23 cellular contexts compared by ENCODE assay signal in genomic region chr15:95868450-95868849, GRCh38.
A peak's percentile ranks its signal among the peaks of the same experiment; 100 is the strongest.
DNase-seq lines count a peak whose midpoint lies in the region; ATAC-seq, FAIRE-seq and TF ChIP-seq lines count a peak whose summit lies in the region.
"Had no signal": no experiment of that assay in that cellular context is flagged by ENCODE, and none has a peak within 500 bp of the region (broad histone marks: within the 10 kb centered on the region; RNA-seq: fewer than 3 reads in every experiment).

No MANE protein-coding gene starts in this region.

- no peak for TF ChIP-seq CTCF in HEK293 (tag by site-specific recombination; IDR thresholded peaks at IDR 0.05)
- no peak for TF ChIP-seq CTCF in kidney (IDR thresholded peaks at IDR 0.05; ENCODE audit: borderline replicate concordance, extremely low read depth, insufficient read depth)

- ATAC-seq in stimulated activated effector memory CD8-positive, alpha-beta T cell treated with anti-CD3 and anti-CD28 coated beads, Interleukin-12 subunit alpha, Interleukin-12 subunit beta, amount 100 ng/mL, for 72 hours = peak; percentile 45
- ATAC-seq in GM21737 (IDR thresholded peaks at IDR 0.05; ENCODE audit: unreplicated experiment) = no peak
- ATAC-seq in GM21447 (IDR thresholded peaks at IDR 0.05; ENCODE audit: unreplicated experiment) = no peak

- CTCF ChIA-PET in activated naive CD4-positive, alpha-beta T cell treated with anti-CD3 and anti-CD28 coated beads, Interleukin-2, amount 10 ng/mL, durations not matched to agents 7 days and 5 days (lab: Charles Lee) = no interaction called here
- CTCF ChIA-PET in activated naive CD4-positive, alpha-beta T cell treated with anti-CD3 and anti-CD28 coated beads for 36 hours (lab: Charles Lee) = interaction anchor here (0.8 kb wide), 1 partner anchor 143 kb away, joined by 3 read pairs; no protein-coding TSS in a partner anchor
- CTCF ChIA-PET in HEK293 (lab: Yijun Ruan, JAX) = interaction anchor here (0.6 to 0.7 kb wide), 2 partner anchors 10 to 13 kb away, joined by 3 to 4 read pairs; no protein-coding TSS in a partner anchor

- no peaks in the 10 kb centered on the region for H3K36me3 ChIP-seq in HEK293 (ENCODE audit: control insufficient read depth in 2 of 2, insufficient read depth in 1 of 2, low read length in 2 of 2)
- H3K36me3 ChIP-seq in kidney (ENCODE audit: control insufficient read depth in 1 of 2, insufficient read depth in 2 of 2, low read length in 2 of 2) = no peaks in the 10 kb centered on the region

- H3K9ac ChIP-seq in kidney (ENCODE audit: low read length in 2 of 2) = peak overlapping the region in 1 of 2 donors; percentile 41

- peaks cover 25% of the 10 kb centered on the region for H3K27me3 Mint-ChIP-seq in activated naive CD4-positive, alpha-beta T cell treated with anti-CD3 and anti-CD28 coated beads, Interleukin-2, amount 10 ng/mL, durations not matched to agents 7 days and 5 days
- no peaks in the 10 kb centered on the region for H3K27me3 Mint-ChIP-seq in activated naive CD4-positive, alpha-beta T cell treated with anti-CD3 and anti-CD28 coated beads for 36 hours (ENCODE audit: low read depth)
- H3K27me3 Mint-ChIP-seq: IgD-negative memory B cell had no signal

- POLR2A ChIA-PET in HEK293 (lab: Yijun Ruan, JAX) = interaction anchor here (0.8 to 1.4 kb wide), 4 partner anchors 43 to 471 kb away, joined by 3 to 6 read pairs (median 3); no protein-coding TSS in a partner anchor

- peak overlapping the region; percentile 57 for H3K27ac Mint-ChIP-seq in activated naive CD4-positive, alpha-beta T cell treated with anti-CD3 and anti-CD28 coated beads, Interleukin-2, amount 10 ng/mL, durations not matched to agents 7 days and 5 days
- H3K27ac Mint-ChIP-seq in activated naive CD4-positive, alpha-beta T cell treated with anti-CD3 and anti-CD28 coated beads for 36 hours = no peak overlapping the region
- H3K27ac Mint-ChIP-seq in stimulated activated effector memory CD8-positive, alpha-beta T cell treated with anti-CD3 and anti-CD28 coated beads, Interleukin-12 subunit alpha, Interleukin-12 subunit beta, amount 100 ng/mL, for 72 hours = no peak overlapping the region
- H3K27ac Mint-ChIP-seq: CD14-positive monocyte, IgD-negative memory B cell had no signal

- H3K27ac ChIP-seq in HEK293 (ENCODE audit: extremely low read depth, low read depth, low read length) (peak overlapping the region; percentile 69), kidney (ENCODE audit: low read depth in 2 of 2, low read length in 2 of 2) (peak overlapping the region in 1 of 2 donors; percentile 39)

- no peak overlapping the region for H3K4me3 Mint-ChIP-seq in activated naive CD4-positive, alpha-beta T cell treated with anti-CD3 and anti-CD28 coated beads, Interleukin-2, amount 10 ng/mL, durations not matched to agents 7 days and 5 days
- no peak overlapping the region for H3K4me3 Mint-ChIP-seq in activated naive CD4-positive, alpha-beta T cell treated with anti-CD3 and anti-CD28 coated beads for 36 hours
- H3K4me3 Mint-ChIP-seq in stimulated activated effector memory CD8-positive, alpha-beta T cell treated with anti-CD3 and anti-CD28 coated beads, Interleukin-12 subunit alpha, Interleukin-12 subunit beta, amount 100 ng/mL, for 72 hours = no peak overlapping the region
- H3K4me3 Mint-ChIP-seq: CD14-positive monocyte, IgD-negative memory B cell had no signal

- peaks cover 69% of the 10 kb centered on the region for H3K4me1 Mint-ChIP-seq in activated naive CD4-positive, alpha-beta T cell treated with anti-CD3 and anti-CD28 coated beads, Interleukin-2, amount 10 ng/mL, durations not matched to agents 7 days and 5 days
- H3K4me1 Mint-ChIP-seq in activated naive CD4-positive, alpha-beta T cell treated with anti-CD3 and anti-CD28 coated beads for 36 hours (ENCODE audit: low read depth) = peaks cover 10% of the 10 kb centered on the region
- peaks cover 24% of the 10 kb centered on the region for H3K4me1 Mint-ChIP-seq in stimulated activated effector memory CD8-positive, alpha-beta T cell treated with anti-CD3 and anti-CD28 coated beads, Interleukin-12 subunit alpha, Interleukin-12 subunit beta, amount 100 ng/mL, for 72 hours
- H3K4me1 Mint-ChIP-seq: CD14-positive monocyte, IgD-negative memory B cell had no signal

- DNase-seq in activated naive CD4-positive, alpha-beta T cell treated with anti-CD3 and anti-CD28 coated beads, Interleukin-2, amount 10 ng/mL, durations not matched to agents 7 days and 5 days = no peak
- no peak for DNase-seq in activated naive CD4-positive, alpha-beta T cell treated with anti-CD3 and anti-CD28 coated beads for 36 hours
- DNase-seq in kidney (no peak), dedifferentiated amniotic fluid mesenchymal stem cell (ENCODE audit: extremely low spot score) (no peak)
- DNase-seq in stimulated activated effector memory CD8-positive, alpha-beta T cell treated with anti-CD3 and anti-CD28 coated beads, Interleukin-12 subunit alpha, Interleukin-12 subunit beta, amount 100 ng/mL, for 72 hours (ENCODE audit: low spot score in 2 of 2) = no peak
- DNase-seq: ACHN, AML-193, Caco-2, DMS53, H7, MV-4-11, NCI-H1436, NCI-H2029, NCI-H2171 treated with DMSO at 0.1 percent for 48 hours, NCI-H446 treated with DMSO at 0.1 percent for 48 hours, NCI-H748 treated with DMSO at 0.1 percent for 48 hours, RPMI8226, SIG-M5 had no signal

- H3K9me3 ChIP-seq in HEK293 (ENCODE audit: control insufficient read depth, insufficient read depth, low read depth, low read length) = no peaks in the 10 kb centered on the region
- no peaks in the 10 kb centered on the region for H3K9me3 ChIP-seq in kidney (ENCODE audit: control insufficient read depth in 1 of 2, low read length in 2 of 2)
- H3K9me3 ChIP-seq: Caco-2 had no signal

- H3K4me3 ChIP-seq in HEK293 (ENCODE audit: low read depth, low read length) (no peak overlapping the region), kidney (ENCODE audit: low read length in 2 of 2) (peak overlapping the region; percentile 34 to 51)

- H3K4me1 ChIP-seq in HEK293 (ENCODE audit: control insufficient read depth, insufficient read depth, low read length) = peaks cover 13% of the 10 kb centered on the region
- no peaks in the 10 kb centered on the region for H3K4me1 ChIP-seq in kidney (ENCODE audit: control insufficient read depth in 1 of 2, insufficient read depth in 1 of 2, low read depth in 1 of 2, low read length in 2 of 2)
- H3K4me1 ChIP-seq: Caco-2 had no signal

- H3K9me3 Mint-ChIP-seq in activated naive CD4-positive, alpha-beta T cell treated with anti-CD3 and anti-CD28 coated beads, Interleukin-2, amount 10 ng/mL, durations not matched to agents 7 days and 5 days = no peaks in the 10 kb centered on the region
- H3K9me3 Mint-ChIP-seq in activated naive CD4-positive, alpha-beta T cell treated with anti-CD3 and anti-CD28 coated beads for 36 hours = no peaks in the 10 kb centered on the region
- H3K9me3 Mint-ChIP-seq in stimulated activated effector memory CD8-positive, alpha-beta T cell treated with anti-CD3 and anti-CD28 coated beads, Interleukin-12 subunit alpha, Interleukin-12 subunit beta, amount 100 ng/mL, for 72 hours = no peaks in the 10 kb centered on the region

- FAIRE-seq in kidney (lab: Jason Lieb, UNC) = no peak

- intact Hi-C loops in activated naive CD4-positive, alpha-beta T cell treated with anti-CD3 and anti-CD28 coated beads for 36 hours (cut with micrococcal nuclease) = no loop called here
- intact Hi-C loops in kidney (cut with DNase I) = no loop called here

- H3K36me3 Mint-ChIP-seq in activated naive CD4-positive, alpha-beta T cell treated with anti-CD3 and anti-CD28 coated beads, Interleukin-2, amount 10 ng/mL, durations not matched to agents 7 days and 5 days = peaks cover 1% of the 10 kb centered on the region
- no peaks in the 10 kb centered on the region for H3K36me3 Mint-ChIP-seq in activated naive CD4-positive, alpha-beta T cell treated with anti-CD3 and anti-CD28 coated beads for 36 hours (ENCODE audit: low read depth)
- no peaks in the 10 kb centered on the region for H3K36me3 Mint-ChIP-seq in stimulated activated effector memory CD8-positive, alpha-beta T cell treated with anti-CD3 and anti-CD28 coated beads, Interleukin-12 subunit alpha, Interleukin-12 subunit beta, amount 100 ng/mL, for 72 hours
- H3K36me3 Mint-ChIP-seq: CD14-positive monocyte, IgD-negative memory B cell had no signal

TF ChIP-seq in HEK293, 187 proteins besides CTCF, POLR2A, EP300 and RAD21 (continues in another document):
- TF ChIP-seq ZBTB1 (tag by site-specific recombination; IDR thresholded peaks at IDR 0.05) (no peak), ZNF514 (tag by site-specific recombination; IDR thresholded peaks at IDR 0.05) (no peak), SP7 (tag by site-specific recombination; IDR thresholded peaks at IDR 0.05) (peak; percentile 69), ZNF140 (tag by site-specific recombination; IDR thresholded peaks at IDR 0.05) (no peak), SCRT1 (tag by site-specific recombination; IDR thresholded peaks at IDR 0.05; ENCODE audit: borderline replicate concordance) (no peak), ZNF132 (tag by site-specific recombination; IDR thresholded peaks at IDR 0.05; ENCODE audit: borderline replicate concordance) (no peak), GLIS1 (tag by site-specific recombination; IDR thresholded peaks at IDR 0.05) (0 out of 2 replicates have a peak, but pooled peaks have one; percentile 32), ZNF843 (tag by site-specific recombination; IDR thresholded peaks at IDR 0.05) (peak; percentile 68; the same call in 1 of the 2 replicates), ZNF670 (tag by site-specific recombination; IDR thresholded peaks at IDR 0.05; ENCODE audit: low read depth) (no peak), ZNF785 (tag by site-specific recombination; IDR thresholded peaks at IDR 0.05) (no peak), FEZF1 (tag by site-specific recombination; IDR thresholded peaks at IDR 0.05) (peak; percentile 79), OSR2 (tag by site-specific recombination; IDR thresholded peaks at IDR 0.05) (peak; percentile 92)
- TF ChIP-seq, protein P1, sequence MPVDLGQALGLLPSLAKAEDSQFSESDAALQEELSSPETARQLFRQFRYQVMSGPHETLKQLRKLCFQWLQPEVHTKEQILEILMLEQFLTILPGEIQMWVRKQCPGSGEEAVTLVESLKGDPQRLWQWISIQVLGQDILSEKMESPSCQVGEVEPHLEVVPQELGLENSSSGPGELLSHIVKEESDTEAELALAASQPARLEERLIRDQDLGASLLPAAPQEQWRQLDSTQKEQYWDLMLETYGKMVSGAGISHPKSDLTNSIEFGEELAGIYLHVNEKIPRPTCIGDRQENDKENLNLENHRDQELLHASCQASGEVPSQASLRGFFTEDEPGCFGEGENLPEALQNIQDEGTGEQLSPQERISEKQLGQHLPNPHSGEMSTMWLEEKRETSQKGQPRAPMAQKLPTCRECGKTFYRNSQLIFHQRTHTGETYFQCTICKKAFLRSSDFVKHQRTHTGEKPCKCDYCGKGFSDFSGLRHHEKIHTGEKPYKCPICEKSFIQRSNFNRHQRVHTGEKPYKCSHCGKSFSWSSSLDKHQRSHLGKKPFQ (tag by site-specific recombination; IDR thresholded peaks at IDR 0.05) = peak; percentile 59; the same call in 1 of the 2 replicates
